ENCODE assay signal across 1 cellular context in genomic region chr21:43858806-43859648, GRCh38.
TF ChIP-seq lines count a peak whose summit lies in the region.

No MANE protein-coding gene starts in this region.

TF ChIP-seq in IMR-90, 13 proteins besides CTCF, POLR2A, EP300 and RAD21 (continued from another document):
- TF ChIP-seq CEBPB (IDR thresholded peaks at IDR 0.05; ENCODE audit: low read depth, low read length) (no peak), SMC3 (IDR thresholded peaks at IDR 0.05; ENCODE audit: low read depth, low read length) (no peak), MXI1 (IDR thresholded peaks at IDR 0.05; ENCODE audit: borderline replicate concordance, low read depth, low read length) (no peak), MAZ (IDR thresholded peaks at IDR 0.05; ENCODE audit: borderline replicate concordance, low read depth, low read length) (no peak), RCOR1 (IDR thresholded peaks at IDR 0.05; ENCODE audit: insufficient replicate concordance, low read length) (no peak), NFE2L2 (IDR thresholded peaks at IDR 0.05; ENCODE audit: low read depth, low read length) (no peak), ELK1 (IDR thresholded peaks at IDR 0.05; ENCODE audit: borderline replicate concordance, low read depth, low read length) (no peak)
